ENCODE assay signal across 16 cellular contexts in the genomic region with DNA sequence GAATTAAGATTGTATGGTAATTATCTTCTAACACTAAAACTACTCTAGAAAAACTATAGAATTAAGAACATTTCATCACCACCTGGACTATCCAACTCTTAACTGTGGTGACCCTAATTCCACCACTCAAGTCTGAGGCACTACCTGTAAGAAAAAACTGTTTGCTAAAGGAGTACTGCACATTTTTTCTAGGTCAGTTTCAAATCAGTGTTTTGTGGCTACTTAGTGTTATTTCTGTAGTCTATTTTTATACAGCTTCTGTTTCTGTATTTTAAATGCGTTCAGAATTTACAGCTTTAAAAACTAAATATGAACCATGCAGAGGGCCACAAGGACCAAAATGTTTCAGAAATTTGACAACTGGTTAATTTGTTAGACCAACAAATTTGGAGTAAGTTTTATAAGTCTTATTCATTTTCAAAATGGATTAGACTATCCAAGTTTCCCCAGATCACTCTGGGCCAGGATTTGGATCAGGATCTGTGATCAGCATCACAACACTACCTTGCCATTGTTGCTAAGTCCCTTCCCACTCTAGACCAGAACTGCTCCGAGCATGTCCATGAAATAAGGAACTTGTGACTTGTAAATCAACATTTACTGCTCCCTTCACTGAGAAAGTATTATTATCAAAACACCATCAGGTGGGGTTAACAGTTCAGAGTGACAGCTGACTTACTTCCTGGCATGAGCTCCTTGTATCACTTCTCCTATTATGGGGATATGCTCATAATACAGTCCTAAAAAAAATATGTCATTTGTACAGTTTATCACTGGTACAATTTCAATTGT. TPM values are rescaled to one million over a fixed set of nuclear protein-coding genes. Genes with fewer than 3 reads are reported as not detected.
DNase-seq lines count a peak whose midpoint lies in the region; ATAC-seq, FAIRE-seq and TF ChIP-seq lines count a peak whose summit lies in the region.
"Had no signal": no experiment of that assay in that cellular context is flagged by ENCODE, and none has a peak within 500 bp of the region (broad histone marks: within the 10 kb centered on the region; RNA-seq: fewer than 3 reads in every experiment).

No MANE protein-coding gene starts in this region.

- intact Hi-C loops in OCI-LY7 (cut with micrococcal nuclease; ENCODE audit: unreplicated experiment) = no loop called here
- intact Hi-C loops in lower leg skin (cut with DNase I; ENCODE audit: low total_unique reads) = no loop called here

- H3K27ac ChIP-seq in ACC112 (ENCODE audit: low read depth, low read length) (peak overlapping the region; percentile 55; the same call in 1 of the 2 replicates), DND-41 (ENCODE audit: low read length) (no peak overlapping the region), OCI-LY7 (ENCODE audit: low read depth, low read length, poor library complexity, severe bottlenecking) (peak overlapping the region; percentile 34)
- H3K27ac ChIP-seq: epithelial cell of prostate, neutrophil had no signal

- H3K27me3 ChIP-seq in ACC112 (ENCODE audit: insufficient read depth, low read length) = no peaks in the 10 kb centered on the region
- no peaks in the 10 kb centered on the region for H3K27me3 ChIP-seq in DND-41 (ENCODE audit: insufficient read depth, low read length, poor library complexity)
- H3K27me3 ChIP-seq: neutrophil had no signal

- no peak for TF ChIP-seq POLR2A in lower leg skin (IDR thresholded peaks at IDR 0.05)

- no peaks in the 10 kb centered on the region for H3K36me3 Mint-ChIP-seq in glutamatergic neuron (ENCODE audit: unreplicated experiment)

- FAIRE-seq in GM19239 (lab: Jason Lieb, UNC) = no peak

- H3K9ac ChIP-seq in DND-41 (ENCODE audit: low read depth, low read length) = no peak overlapping the region

- no peak overlapping the region for H3K4me3 Mint-ChIP-seq in glutamatergic neuron (ENCODE audit: unreplicated experiment)
- H3K4me3 Mint-ChIP-seq: activated naive CD8-positive, alpha-beta T cell treated with anti-CD3 and anti-CD28 coated beads, Interleukin-2, amount 10 ng/mL, durations not matched to agents 7 days and 5 days; CD4-positive, alpha-beta T cell had no signal

- peak overlapping the region; percentile 34 for H3K27ac Mint-ChIP-seq in glutamatergic neuron (ENCODE audit: unreplicated experiment)
- H3K27ac Mint-ChIP-seq: activated naive CD8-positive, alpha-beta T cell treated with anti-CD3 and anti-CD28 coated beads, Interleukin-2, amount 10 ng/mL, durations not matched to agents 7 days and 5 days had no signal

- CTCF ChIA-PET in OCI-LY7 (lab: Charles Lee; ENCODE audit: unreplicated experiment) = interaction anchor here (1.0 kb wide), 1 partner anchor 13 kb away, joined by 3 read pairs; no protein-coding TSS in a partner anchor

- POLR2A ChIA-PET in OCI-LY7 (lab: Charles Lee) = interaction anchor here (0.5 to 1.0 kb wide), 3 partner anchors 9 to 24 kb away, joined by 3 to 9 read pairs (median 6); no protein-coding TSS in a partner anchor

- 68 to 81% methylated on average over 2 of the region's 2 CpGs for WGBS in lower leg skin, 2 donors

- no peaks in the 10 kb centered on the region for H3K9me2 ChIP-seq in OCI-LY7 (ENCODE audit: insufficient read depth, low read length)

- H3K9me3 Mint-ChIP-seq in glutamatergic neuron (ENCODE audit: unreplicated experiment) = no peaks in the 10 kb centered on the region
- H3K9me3 Mint-ChIP-seq: activated naive CD8-positive, alpha-beta T cell treated with anti-CD3 and anti-CD28 coated beads, Interleukin-2, amount 10 ng/mL, durations not matched to agents 7 days and 5 days; CD4-positive, alpha-beta T cell had no signal

- H3K4me1 Mint-ChIP-seq in glutamatergic neuron (ENCODE audit: low read depth, unreplicated experiment) = peaks cover 11% of the 10 kb centered on the region

- H3K4me3 ChIP-seq in ACC112 (ENCODE audit: low read depth, low read length) (no peak overlapping the region), DND-41 (ENCODE audit: low read depth in 1 of 2, low read length in 2 of 2) (no peak overlapping the region), OCI-LY7 (ENCODE audit: low read depth, low read length, poor library complexity, severe bottlenecking) (no peak overlapping the region), lower leg skin (ENCODE audit: low read depth, poor library complexity, severe bottlenecking) (no peak overlapping the region)
- H3K4me3 ChIP-seq: skin epidermis had no signal

- H2AFZ ChIP-seq in ACC112 (ENCODE audit: low read length, unreplicated experiment) = no peak overlapping the region
- no peak overlapping the region for H2AFZ ChIP-seq in DND-41 (ENCODE audit: low read depth, low read length)
- no peak overlapping the region for H2AFZ ChIP-seq in OCI-LY7 (ENCODE audit: low read length)

- peaks cover 41% of the 10 kb centered on the region for H3K36me3 ChIP-seq in ACC112 (ENCODE audit: insufficient read depth, low read length)
- H3K36me3 ChIP-seq in DND-41 (ENCODE audit: insufficient read depth, low read length) = peaks cover 65% of the 10 kb centered on the region
- H3K36me3 ChIP-seq in OCI-LY7 (ENCODE audit: insufficient read depth, low read length) = peaks cover 66% of the 10 kb centered on the region

- TF ChIP-seq CTCF in DND-41 (IDR thresholded peaks at IDR 0.05; ENCODE audit: borderline replicate concordance, extremely low read depth, low read length, poor library complexity, severe bottlenecking) = no peak
- TF ChIP-seq CTCF in OCI-LY7 (conservative IDR thresholded peaks at IDR 0.05; ENCODE audit: low read length) = no peak
- TF ChIP-seq CTCF in glutamatergic neuron (IDR thresholded peaks at IDR 0.05; ENCODE audit: partially characterized antibody, unreplicated experiment) = no peak
- TF ChIP-seq CTCF in lower leg skin (IDR thresholded peaks at IDR 0.05) = no peak

- no peaks in the 10 kb centered on the region for H3K27me3 Mint-ChIP-seq in glutamatergic neuron (ENCODE audit: unreplicated experiment)
- H3K27me3 Mint-ChIP-seq: activated naive CD8-positive, alpha-beta T cell treated with anti-CD3 and anti-CD28 coated beads, Interleukin-2, amount 10 ng/mL, durations not matched to agents 7 days and 5 days; CD4-positive, alpha-beta T cell had no signal

- BruUV-seq in OCI-LY7 (replicated peaks; lab: Mats Ljungman, UMichigan) = no TSS peak

- no peak overlapping the region for H3K4me2 ChIP-seq in DND-41 (ENCODE audit: insufficient read depth, low read length)
- no peak overlapping the region for H3K4me2 ChIP-seq in OCI-LY7 (ENCODE audit: low read length)

- H3K4me1 ChIP-seq in ACC112 (ENCODE audit: control insufficient read depth, insufficient read depth, low read length, unreplicated experiment) (peaks cover 5% of the 10 kb centered on the region), DND-41 (ENCODE audit: insufficient read depth, low read length) (no peaks in the 10 kb centered on the region), OCI-LY7 (ENCODE audit: insufficient read depth, low read length, poor library complexity, severe bottlenecking) (peaks cover 14% of the 10 kb centered on the region)

- H3K9me3 ChIP-seq in DND-41 (ENCODE audit: insufficient read depth, low read length, severe bottlenecking) (no peaks in the 10 kb centered on the region), OCI-LY7 (ENCODE audit: low read length) (no peaks in the 10 kb centered on the region)
- H3K9me3 ChIP-seq: neutrophil had no signal

- ATAC-seq in DND-41 (ENCODE audit: insufficient read depth, low read depth) = 0 out of 3 replicates have a peak, but pooled peaks have one; percentile 14
- ATAC-seq: SK-N-SH treated with all-trans-retinoic acid at 6 μM for 48 hours had no signal

- H3K79me2 ChIP-seq in ACC112 (ENCODE audit: control insufficient read depth, insufficient read depth, low read length, unreplicated experiment) = peaks cover 17% of the 10 kb centered on the region
- H3K79me2 ChIP-seq in DND-41 (ENCODE audit: insufficient read depth, low read length) = peaks cover 2% of the 10 kb centered on the region; the same call in 1 of the 2 replicates
- peaks cover 6% of the 10 kb centered on the region; the same call in 1 of the 2 replicates for H3K79me2 ChIP-seq in OCI-LY7 (ENCODE audit: insufficient read depth, low read depth, low read length)

- H4K20me1 ChIP-seq in DND-41 (ENCODE audit: insufficient read depth, low read length) (peaks cover 17% of the 10 kb centered on the region; the same call in 1 of the 2 replicates), OCI-LY7 (ENCODE audit: insufficient read depth, low read length) (peaks cover 30% of the 10 kb centered on the region)

- no peak for DNase-seq in DND-41
- no peak for DNase-seq in OCI-LY7 (ENCODE audit: low spot score)
- no peak for DNase-seq in glutamatergic neuron
- no peak for DNase-seq in lower leg skin (ENCODE audit: low spot score in 2 of 2)
- DNase-seq in D341Med (ENCODE audit: low spot score) = no peak
- no peak for DNase-seq in GM19239 (ENCODE audit: insufficient read length, low spot score)
- no peak for DNase-seq in cerebellar nuclear complex (lab: John Stamatoyannopoulos, UW)
- DNase-seq: activated naive CD8-positive, alpha-beta T cell treated with anti-CD3 and anti-CD28 coated beads, Interleukin-2, amount 10 ng/mL, durations not matched to agents 7 days and 5 days; CD4-positive, alpha-beta T cell; head of caudate nucleus; NCI-H146 had no signal

RNA-seq across cellular contexts. Expression of gene GLT8D1, which starts 8.6 kb away (rescaled TPM):
- 35.6 and 39.6 TPM in 2 replicates for total RNA-seq in OCI-LY7 (2014; rRNA removed; shearing (Covaris generic))
- total RNA-seq in OCI-LY7 (2022) = 34.0 and 37.7 TPM in 2 replicates
- total RNA-seq in glutamatergic neuron (ENCODE audit: unreplicated experiment) = 46.4 TPM
- 10 to 100 TPM; 27.4 to 41.9 (median 35.9) TPM for total RNA-seq in lower leg skin

RNA-seq across cellular contexts. Expression of gene SPCS1, which starts 8.9 kb away (rescaled TPM):
- total RNA-seq in OCI-LY7 (2014; rRNA removed; shearing (Covaris generic)) = 46.6 and 58.1 TPM in 2 replicates
- total RNA-seq in OCI-LY7 (2022) (73.8 and 81.6 TPM in 2 replicates), glutamatergic neuron (ENCODE audit: unreplicated experiment) (62.4 TPM), lower leg skin (100 to 1,000 TPM in 2 of 4 donors, 10 to 100 TPM in 2; 80.4 to 134 (median 101) TPM)

RNA-seq across cellular contexts. Expression of gene GNL3, which starts 11.2 kb away (rescaled TPM):
- total RNA-seq in OCI-LY7 (2014; rRNA removed; shearing (Covaris generic)) = 220 and 232 TPM in 2 replicates
- total RNA-seq in OCI-LY7 (2022) (147 and 182 TPM in 2 replicates), glutamatergic neuron (ENCODE audit: unreplicated experiment) (75.2 TPM), lower leg skin (100 to 1,000 TPM in 1 of 4 donors, 10 to 100 TPM in 3; 79.3 to 111 (median 86.4) TPM)

RNA-seq across cellular contexts. Expression of gene PBRM1, which starts 11.3 kb away (rescaled TPM):
- total RNA-seq in OCI-LY7 (2014; rRNA removed; shearing (Covaris generic)) = 67.2 and 75.7 TPM in 2 replicates
- 90.8 and 91.1 TPM in 2 replicates for total RNA-seq in OCI-LY7 (2022)
- total RNA-seq in glutamatergic neuron (ENCODE audit: unreplicated experiment) = 192 TPM
- 10 to 100 TPM; 51.6 to 78.7 (median 74.0) TPM for total RNA-seq in lower leg skin
